Comparison of ENCODE assay signal across 1 cellular context in the genomic region with DNA sequence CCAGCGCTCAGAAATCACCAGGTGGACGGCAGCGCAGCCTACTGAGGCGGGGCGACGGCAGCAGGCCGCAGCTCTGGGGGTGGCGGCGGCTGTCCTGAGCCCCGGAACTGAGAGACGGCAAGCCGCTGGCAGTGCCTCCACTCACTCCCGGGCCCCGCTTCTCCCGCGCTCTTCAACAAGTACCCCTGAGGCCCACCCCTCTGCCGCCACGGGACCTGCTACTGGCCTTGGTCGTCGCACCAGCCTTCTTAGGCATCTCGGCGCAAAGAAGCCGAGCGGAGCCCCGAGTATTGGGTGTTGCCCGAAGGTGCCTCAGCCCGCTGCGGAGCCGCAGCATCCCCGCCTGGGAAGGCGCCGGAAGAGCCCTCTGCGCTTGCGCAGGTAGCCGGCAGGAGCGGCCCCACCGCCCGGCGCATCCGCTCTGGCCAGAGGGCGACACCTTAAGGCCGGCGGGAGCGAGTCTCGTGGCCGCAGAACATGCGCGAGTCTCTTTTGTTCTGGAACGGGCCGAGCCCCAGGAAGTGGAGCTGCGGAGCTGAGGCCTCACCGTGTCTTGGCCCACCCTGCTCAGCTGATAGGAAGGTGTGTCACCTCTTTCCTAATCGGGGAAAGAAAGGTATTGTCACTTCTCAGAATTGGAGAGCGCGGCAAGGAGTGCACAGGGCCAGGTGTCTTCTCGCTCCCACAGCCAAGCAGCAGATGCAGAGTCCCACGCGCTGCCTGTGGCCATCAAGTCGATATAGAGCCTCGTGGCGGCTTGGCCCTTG.
TF ChIP-seq lines count a peak whose summit lies in the region.

A gene (minus strand): TSS at position 369 of the 767 bp plus-strand sequence. CDS start 32 bp downstream, at position 337.

TF ChIP-seq in K562, 482 proteins besides CTCF, POLR2A, EP300 and RAD21 (continued from another document and continues in another):
- TF ChIP-seq KDM4B (IDR thresholded peaks at IDR 0.05; ENCODE audit: borderline replicate concordance in 2 of 2, low read depth in 1 of 2) (peak in 1 of 2 experiments; percentile 88; a peak in 2 of 4 replicates), DACH1 (IDR thresholded peaks at IDR 0.05; ENCODE audit: partially characterized antibody) (peak; percentile 79), NFATC3 (IDR thresholded peaks at IDR 0.05) (no peak), TCF3 (CRISPR knock-in tag; IDR thresholded peaks at IDR 0.05) (peak; percentile 27), ZNF347 (CRISPR knock-in tag; IDR thresholded peaks at IDR 0.05; ENCODE audit: low read depth) (no peak), RB1 (IDR thresholded peaks at IDR 0.05; ENCODE audit: low read depth) (peak; percentile 86), PURB (CRISPR knock-in tag; IDR thresholded peaks at IDR 0.05; ENCODE audit: low read depth) (no peak), SMARCC2 (IDR thresholded peaks at IDR 0.05; ENCODE audit: low read depth) (no peak), ETV5 (CRISPR knock-in tag; IDR thresholded peaks at IDR 0.05; ENCODE audit: low read depth) (peak; percentile 92), PHF20 (IDR thresholded peaks at IDR 0.05; ENCODE audit: partially characterized antibody) (no peak), SRF (CRISPR knock-in tag; IDR thresholded peaks at IDR 0.05) (no peak; a peak in 1 of 4 replicates), YY1 (IDR thresholded peaks at IDR 0.05; ENCODE audit: borderline replicate concordance in 1 of 3, control insufficient read depth in 1 of 3, extremely low read depth in 1 of 3, insufficient read depth in 3 of 3, insufficient read length in 1 of 3, insufficient replicate concordance in 2 of 3, low read depth in 1 of 3, low read length in 2 of 3) (peak in 2 of 3 experiments; percentile 72 to 73), CBX1 (IDR thresholded peaks at IDR 0.05; ENCODE audit: low read depth) (0 out of 2 replicates have a peak, but pooled peaks have one; percentile 43), MCM3 (IDR thresholded peaks at IDR 0.05) (no peak), MYBL2 (IDR thresholded peaks at IDR 0.05; ENCODE audit: low read depth) (no peak), MYBL2 (CRISPR knock-in tag; IDR thresholded peaks at IDR 0.05; ENCODE audit: borderline replicate concordance) (no peak), NRF1 (conservative IDR thresholded peaks at IDR 0.05 in 1 of 2, IDR thresholded peaks at IDR 0.05 in 1 of 2) (peak; percentile 97 to 98), EHMT2 (IDR thresholded peaks at IDR 0.05) (no peak), GABPB1 (CRISPR knock-in tag; IDR thresholded peaks at IDR 0.05) (peak; percentile 95)
- TF ChIP-seq, protein P1, sequence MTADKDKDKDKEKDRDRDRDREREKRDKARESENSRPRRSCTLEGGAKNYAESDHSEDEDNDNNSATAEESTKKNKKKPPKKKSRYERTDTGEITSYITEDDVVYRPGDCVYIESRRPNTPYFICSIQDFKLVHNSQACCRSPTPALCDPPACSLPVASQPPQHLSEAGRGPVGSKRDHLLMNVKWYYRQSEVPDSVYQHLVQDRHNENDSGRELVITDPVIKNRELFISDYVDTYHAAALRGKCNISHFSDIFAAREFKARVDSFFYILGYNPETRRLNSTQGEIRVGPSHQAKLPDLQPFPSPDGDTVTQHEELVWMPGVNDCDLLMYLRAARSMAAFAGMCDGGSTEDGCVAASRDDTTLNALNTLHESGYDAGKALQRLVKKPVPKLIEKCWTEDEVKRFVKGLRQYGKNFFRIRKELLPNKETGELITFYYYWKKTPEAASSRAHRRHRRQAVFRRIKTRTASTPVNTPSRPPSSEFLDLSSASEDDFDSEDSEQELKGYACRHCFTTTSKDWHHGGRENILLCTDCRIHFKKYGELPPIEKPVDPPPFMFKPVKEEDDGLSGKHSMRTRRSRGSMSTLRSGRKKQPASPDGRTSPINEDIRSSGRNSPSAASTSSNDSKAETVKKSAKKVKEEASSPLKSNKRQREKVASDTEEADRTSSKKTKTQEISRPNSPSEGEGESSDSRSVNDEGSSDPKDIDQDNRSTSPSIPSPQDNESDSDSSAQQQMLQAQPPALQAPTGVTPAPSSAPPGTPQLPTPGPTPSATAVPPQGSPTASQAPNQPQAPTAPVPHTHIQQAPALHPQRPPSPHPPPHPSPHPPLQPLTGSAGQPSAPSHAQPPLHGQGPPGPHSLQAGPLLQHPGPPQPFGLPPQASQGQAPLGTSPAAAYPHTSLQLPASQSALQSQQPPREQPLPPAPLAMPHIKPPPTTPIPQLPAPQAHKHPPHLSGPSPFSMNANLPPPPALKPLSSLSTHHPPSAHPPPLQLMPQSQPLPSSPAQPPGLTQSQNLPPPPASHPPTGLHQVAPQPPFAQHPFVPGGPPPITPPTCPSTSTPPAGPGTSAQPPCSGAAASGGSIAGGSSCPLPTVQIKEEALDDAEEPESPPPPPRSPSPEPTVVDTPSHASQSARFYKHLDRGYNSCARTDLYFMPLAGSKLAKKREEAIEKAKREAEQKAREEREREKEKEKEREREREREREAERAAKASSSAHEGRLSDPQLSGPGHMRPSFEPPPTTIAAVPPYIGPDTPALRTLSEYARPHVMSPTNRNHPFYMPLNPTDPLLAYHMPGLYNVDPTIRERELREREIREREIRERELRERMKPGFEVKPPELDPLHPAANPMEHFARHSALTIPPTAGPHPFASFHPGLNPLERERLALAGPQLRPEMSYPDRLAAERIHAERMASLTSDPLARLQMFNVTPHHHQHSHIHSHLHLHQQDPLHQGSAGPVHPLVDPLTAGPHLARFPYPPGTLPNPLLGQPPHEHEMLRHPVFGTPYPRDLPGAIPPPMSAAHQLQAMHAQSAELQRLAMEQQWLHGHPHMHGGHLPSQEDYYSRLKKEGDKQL (CRISPR knock-in tag; IDR thresholded peaks at IDR 0.05; ENCODE audit: borderline replicate concordance) = no peak
- TF ChIP-seq, protein P2, sequence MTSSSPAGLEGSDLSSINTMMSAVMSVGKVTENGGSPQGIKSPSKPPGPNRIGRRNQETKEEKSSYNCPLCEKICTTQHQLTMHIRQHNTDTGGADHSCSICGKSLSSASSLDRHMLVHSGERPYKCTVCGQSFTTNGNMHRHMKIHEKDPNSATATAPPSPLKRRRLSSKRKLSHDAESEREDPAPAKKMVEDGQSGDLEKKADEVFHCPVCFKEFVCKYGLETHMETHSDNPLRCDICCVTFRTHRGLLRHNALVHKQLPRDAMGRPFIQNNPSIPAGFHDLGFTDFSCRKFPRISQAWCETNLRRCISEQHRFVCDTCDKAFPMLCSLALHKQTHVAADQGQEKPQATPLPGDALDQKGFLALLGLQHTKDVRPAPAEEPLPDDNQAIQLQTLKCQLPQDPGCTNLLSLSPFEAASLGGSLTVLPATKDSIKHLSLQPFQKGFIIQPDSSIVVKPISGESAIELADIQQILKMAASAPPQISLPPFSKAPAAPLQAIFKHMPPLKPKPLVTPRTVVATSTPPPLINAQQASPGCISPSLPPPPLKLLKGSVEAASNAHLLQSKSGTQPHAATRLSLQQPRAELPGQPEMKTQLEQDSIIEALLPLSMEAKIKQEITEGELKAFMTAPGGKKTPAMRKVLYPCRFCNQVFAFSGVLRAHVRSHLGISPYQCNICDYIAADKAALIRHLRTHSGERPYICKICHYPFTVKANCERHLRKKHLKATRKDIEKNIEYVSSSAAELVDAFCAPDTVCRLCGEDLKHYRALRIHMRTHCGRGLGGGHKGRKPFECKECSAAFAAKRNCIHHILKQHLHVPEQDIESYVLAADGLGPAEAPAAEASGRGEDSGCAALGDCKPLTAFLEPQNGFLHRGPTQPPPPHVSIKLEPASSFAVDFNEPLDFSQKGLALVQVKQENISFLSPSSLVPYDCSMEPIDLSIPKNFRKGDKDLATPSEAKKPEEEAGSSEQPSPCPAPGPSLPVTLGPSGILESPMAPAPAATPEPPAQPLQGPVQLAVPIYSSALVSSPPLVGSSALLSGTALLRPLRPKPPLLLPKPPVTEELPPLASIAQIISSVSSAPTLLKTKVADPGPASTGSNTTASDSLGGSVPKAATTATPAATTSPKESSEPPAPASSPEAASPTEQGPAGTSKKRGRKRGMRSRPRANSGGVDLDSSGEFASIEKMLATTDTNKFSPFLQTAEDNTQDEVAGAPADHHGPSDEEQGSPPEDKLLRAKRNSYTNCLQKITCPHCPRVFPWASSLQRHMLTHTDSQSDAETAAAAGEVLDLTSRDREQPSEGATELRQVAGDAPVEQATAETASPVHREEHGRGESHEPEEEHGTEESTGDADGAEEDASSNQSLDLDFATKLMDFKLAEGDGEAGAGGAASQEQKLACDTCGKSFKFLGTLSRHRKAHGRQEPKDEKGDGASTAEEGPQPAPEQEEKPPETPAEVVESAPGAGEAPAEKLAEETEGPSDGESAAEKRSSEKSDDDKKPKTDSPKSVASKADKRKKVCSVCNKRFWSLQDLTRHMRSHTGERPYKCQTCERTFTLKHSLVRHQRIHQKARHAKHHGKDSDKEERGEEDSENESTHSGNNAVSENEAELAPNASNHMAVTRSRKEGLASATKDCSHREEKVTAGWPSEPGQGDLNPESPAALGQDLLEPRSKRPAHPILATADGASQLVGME (CRISPR knock-in tag; IDR thresholded peaks at IDR 0.05) = no peak; the same call in 1 of the 2 replicates
- TF ChIP-seq, protein P3, sequence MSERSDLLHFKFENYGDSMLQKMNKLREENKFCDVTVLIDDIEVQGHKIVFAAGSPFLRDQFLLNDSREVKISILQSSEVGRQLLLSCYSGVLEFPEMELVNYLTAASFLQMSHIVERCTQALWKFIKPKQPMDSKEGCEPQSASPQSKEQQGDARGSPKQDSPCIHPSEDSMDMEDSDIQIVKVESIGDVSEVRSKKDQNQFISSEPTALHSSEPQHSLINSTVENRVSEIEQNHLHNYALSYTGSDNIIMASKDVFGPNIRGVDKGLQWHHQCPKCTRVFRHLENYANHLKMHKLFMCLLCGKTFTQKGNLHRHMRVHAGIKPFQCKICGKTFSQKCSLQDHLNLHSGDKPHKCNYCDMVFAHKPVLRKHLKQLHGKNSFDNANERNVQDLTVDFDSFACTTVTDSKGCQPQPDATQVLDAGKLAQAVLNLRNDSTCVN (CRISPR knock-in tag; IDR thresholded peaks at IDR 0.05) = no peak
- TF ChIP-seq, protein P4, sequence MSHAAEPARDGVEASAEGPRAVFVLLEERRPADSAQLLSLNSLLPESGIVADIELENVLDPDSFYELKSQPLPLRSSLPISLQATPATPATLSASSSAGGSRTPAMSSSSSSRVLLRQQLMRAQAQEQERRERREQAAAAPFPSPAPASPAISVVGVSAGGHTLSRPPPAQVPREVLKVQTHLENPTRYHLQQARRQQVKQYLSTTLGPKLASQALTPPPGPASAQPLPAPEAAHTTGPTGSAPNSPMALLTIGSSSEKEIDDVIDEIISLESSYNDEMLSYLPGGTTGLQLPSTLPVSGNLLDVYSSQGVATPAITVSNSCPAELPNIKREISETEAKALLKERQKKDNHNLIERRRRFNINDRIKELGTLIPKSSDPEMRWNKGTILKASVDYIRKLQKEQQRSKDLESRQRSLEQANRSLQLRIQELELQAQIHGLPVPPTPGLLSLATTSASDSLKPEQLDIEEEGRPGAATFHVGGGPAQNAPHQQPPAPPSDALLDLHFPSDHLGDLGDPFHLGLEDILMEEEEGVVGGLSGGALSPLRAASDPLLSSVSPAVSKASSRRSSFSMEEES (CRISPR knock-in tag; IDR thresholded peaks at IDR 0.05) = no peak
- TF ChIP-seq, protein P5, sequence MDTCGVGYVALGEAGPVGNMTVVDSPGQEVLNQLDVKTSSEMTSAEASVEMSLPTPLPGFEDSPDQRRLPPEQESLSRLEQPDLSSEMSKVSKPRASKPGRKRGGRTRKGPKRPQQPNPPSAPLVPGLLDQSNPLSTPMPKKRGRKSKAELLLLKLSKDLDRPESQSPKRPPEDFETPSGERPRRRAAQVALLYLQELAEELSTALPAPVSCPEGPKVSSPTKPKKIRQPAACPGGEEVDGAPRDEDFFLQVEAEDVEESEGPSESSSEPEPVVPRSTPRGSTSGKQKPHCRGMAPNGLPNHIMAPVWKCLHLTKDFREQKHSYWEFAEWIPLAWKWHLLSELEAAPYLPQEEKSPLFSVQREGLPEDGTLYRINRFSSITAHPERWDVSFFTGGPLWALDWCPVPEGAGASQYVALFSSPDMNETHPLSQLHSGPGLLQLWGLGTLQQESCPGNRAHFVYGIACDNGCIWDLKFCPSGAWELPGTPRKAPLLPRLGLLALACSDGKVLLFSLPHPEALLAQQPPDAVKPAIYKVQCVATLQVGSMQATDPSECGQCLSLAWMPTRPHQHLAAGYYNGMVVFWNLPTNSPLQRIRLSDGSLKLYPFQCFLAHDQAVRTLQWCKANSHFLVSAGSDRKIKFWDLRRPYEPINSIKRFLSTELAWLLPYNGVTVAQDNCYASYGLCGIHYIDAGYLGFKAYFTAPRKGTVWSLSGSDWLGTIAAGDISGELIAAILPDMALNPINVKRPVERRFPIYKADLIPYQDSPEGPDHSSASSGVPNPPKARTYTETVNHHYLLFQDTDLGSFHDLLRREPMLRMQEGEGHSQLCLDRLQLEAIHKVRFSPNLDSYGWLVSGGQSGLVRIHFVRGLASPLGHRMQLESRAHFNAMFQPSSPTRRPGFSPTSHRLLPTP (IDR thresholded peaks at IDR 0.05; ENCODE audit: borderline replicate concordance, extremely low read depth, insufficient read length) = no peak
- TF ChIP-seq, protein P6, sequence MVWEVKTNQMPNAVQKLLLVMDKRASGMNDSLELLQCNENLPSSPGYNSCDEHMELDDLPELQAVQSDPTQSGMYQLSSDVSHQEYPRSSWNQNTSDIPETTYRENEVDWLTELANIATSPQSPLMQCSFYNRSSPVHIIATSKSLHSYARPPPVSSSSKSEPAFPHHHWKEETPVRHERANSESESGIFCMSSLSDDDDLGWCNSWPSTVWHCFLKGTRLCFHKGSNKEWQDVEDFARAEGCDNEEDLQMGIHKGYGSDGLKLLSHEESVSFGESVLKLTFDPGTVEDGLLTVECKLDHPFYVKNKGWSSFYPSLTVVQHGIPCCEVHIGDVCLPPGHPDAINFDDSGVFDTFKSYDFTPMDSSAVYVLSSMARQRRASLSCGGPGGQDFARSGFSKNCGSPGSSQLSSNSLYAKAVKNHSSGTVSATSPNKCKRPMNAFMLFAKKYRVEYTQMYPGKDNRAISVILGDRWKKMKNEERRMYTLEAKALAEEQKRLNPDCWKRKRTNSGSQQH (CRISPR knock-in tag; IDR thresholded peaks at IDR 0.05) = no peak
- TF ChIP-seq, protein P7, sequence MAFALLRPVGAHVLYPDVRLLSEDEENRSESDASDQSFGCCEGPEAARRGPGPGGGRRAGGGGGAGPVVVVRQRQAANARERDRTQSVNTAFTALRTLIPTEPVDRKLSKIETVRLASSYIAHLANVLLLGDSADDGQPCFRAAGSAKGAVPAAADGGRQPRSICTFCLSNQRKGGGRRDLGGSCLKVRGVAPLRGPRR (CRISPR knock-in tag; IDR thresholded peaks at IDR 0.05) = no peak
- TF ChIP-seq, protein P8, sequence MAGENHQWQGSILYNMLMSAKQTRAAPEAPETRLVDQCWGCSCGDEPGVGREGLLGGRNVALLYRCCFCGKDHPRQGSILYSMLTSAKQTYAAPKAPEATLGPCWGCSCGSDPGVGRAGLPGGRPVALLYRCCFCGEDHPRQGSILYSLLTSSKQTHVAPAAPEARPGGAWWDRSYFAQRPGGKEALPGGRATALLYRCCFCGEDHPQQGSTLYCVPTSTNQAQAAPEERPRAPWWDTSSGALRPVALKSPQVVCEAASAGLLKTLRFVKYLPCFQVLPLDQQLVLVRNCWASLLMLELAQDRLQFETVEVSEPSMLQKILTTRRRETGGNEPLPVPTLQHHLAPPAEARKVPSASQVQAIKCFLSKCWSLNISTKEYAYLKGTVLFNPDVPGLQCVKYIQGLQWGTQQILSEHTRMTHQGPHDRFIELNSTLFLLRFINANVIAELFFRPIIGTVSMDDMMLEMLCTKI (IDR thresholded peaks at IDR 0.05; ENCODE audit: partially characterized antibody) = no peak
- TF ChIP-seq, protein P9, sequence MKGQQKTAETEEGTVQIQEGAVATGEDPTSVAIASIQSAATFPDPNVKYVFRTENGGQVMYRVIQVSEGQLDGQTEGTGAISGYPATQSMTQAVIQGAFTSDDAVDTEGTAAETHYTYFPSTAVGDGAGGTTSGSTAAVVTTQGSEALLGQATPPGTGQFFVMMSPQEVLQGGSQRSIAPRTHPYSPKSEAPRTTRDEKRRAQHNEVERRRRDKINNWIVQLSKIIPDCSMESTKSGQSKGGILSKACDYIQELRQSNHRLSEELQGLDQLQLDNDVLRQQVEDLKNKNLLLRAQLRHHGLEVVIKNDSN (CRISPR knock-in tag; IDR thresholded peaks at IDR 0.05) = peak; percentile 60
